Comparison of ENCODE assay signal across 35 cellular contexts in genomic region chr6:124996411-124996810, GRCh38. TPM values are rescaled to one million over a fixed set of nuclear protein-coding genes. Genes with fewer than 3 reads are reported as not detected.
"Had no signal": no experiment of that assay in that cellular context is flagged by ENCODE, and none has a peak within 500 bp of the region (broad histone marks: within the 10 kb centered on the region; RNA-seq: fewer than 3 reads in every experiment).

No MANE protein-coding gene starts in this region.

- DNase-seq: activated B cell treated with CpG ODN at 0.5 μM for 24 hours; activated CD4-positive, alpha-beta T cell treated with anti-CD3 and anti-CD28 coated beads for 4 hours; activated CD4-positive, alpha-beta T cell treated with anti-CD3 and anti-CD28 coated beads, Interleukin-2, amount 50 U/mL, for 4 hours; activated CD4-positive, CD25-positive, alpha-beta regulatory T cell treated with anti-CD3 and anti-CD28 coated beads, Interleukin-2, amount 50 U/mL, for 72 hours; activated CD8-positive, alpha-beta T cell treated with anti-CD3 and anti-CD28 coated beads for 36 hours; activated effector memory CD4-positive, alpha-beta T cell treated with anti-CD3 and anti-CD28 coated beads, Interleukin-2, amount 50 U/mL, for 16 hours; activated naive CD4-positive, alpha-beta T cell; activated naive CD8-positive, alpha-beta T cell treated with anti-CD3 and anti-CD28 coated beads, Interleukin-2, amount 10 ng/mL, durations not matched to agents 7 days and 5 days; activated T-cell treated with anti-CD3 and anti-CD28 coated beads, Interleukin-2, amount 50 U/mL, for 1 hour; activated T-cell treated with anti-CD3 and anti-CD28 coated beads, Interleukin-2, amount 50 U/mL, for 72 hours; amygdala; MM.1S; MV-4-11; NCI-H1092 treated with DMSO at 0.1 percent for 48 hours; NCI-H1417; NCI-H146; NCI-H187; NCI-H2029 treated with DMSO at 0.1 percent for 48 hours; NCI-H2107; NCI-H226; NCI-H446 treated with DMSO at 0.1 percent for 48 hours; NCI-H524; SIG-M5; T-helper 1 cell; T-helper 2 cell; T-helper 9 cell had no signal

- ATAC-seq: activated CD8-positive, alpha-beta T cell treated with anti-CD3 and anti-CD28 coated beads for 36 hours; activated T-cell treated with anti-CD3 and anti-CD28 coated beads, Interleukin-2, amount 50 U/mL, for 72 hours; activated T-helper 17 cell treated with anti-CD3 and anti-CD28 coated beads, Interleukin-2, amount 50 U/mL, for 72 hours; Right ventricle myocardium inferior; SK-N-SH treated with all-trans-retinoic acid at 6 μM for 48 hours had no signal

- H3K4me3 Mint-ChIP-seq: activated B cell treated with CpG ODN at 0.5 μM for 24 hours; activated CD8-positive, alpha-beta T cell treated with anti-CD3 and anti-CD28 coated beads for 36 hours; activated naive CD4-positive, alpha-beta T cell treated with anti-CD3 and anti-CD28 coated beads, Interleukin-2, amount 50 U/mL, for 24 hours; activated naive CD8-positive, alpha-beta T cell treated with anti-CD3 and anti-CD28 coated beads, Interleukin-2, amount 10 ng/mL, durations not matched to agents 7 days and 5 days; activated T-cell treated with anti-CD3 and anti-CD28 coated beads, Interleukin-2, amount 50 U/mL, for 72 hours; activated T-helper 17 cell treated with anti-CD3 and anti-CD28 coated beads, Interleukin-2, amount 50 U/mL, for 72 hours had no signal

- H3K27ac Mint-ChIP-seq: activated B cell treated with CpG ODN at 0.5 μM for 24 hours; activated CD8-positive, alpha-beta T cell treated with anti-CD3 and anti-CD28 coated beads for 36 hours; activated naive CD4-positive, alpha-beta T cell treated with anti-CD3 and anti-CD28 coated beads, Interleukin-2, amount 50 U/mL, for 24 hours; activated naive CD8-positive, alpha-beta T cell treated with anti-CD3 and anti-CD28 coated beads, Interleukin-2, amount 10 ng/mL, durations not matched to agents 7 days and 5 days; activated T-cell treated with anti-CD3 and anti-CD28 coated beads, Interleukin-2, amount 50 U/mL, for 72 hours; activated T-helper 17 cell treated with anti-CD3 and anti-CD28 coated beads, Interleukin-2, amount 50 U/mL, for 72 hours had no signal

- FAIRE-seq: RCC 7860 had no signal

- H3K27ac ChIP-seq: ascending aorta, KMS-11, RWPE1, VCaP had no signal

- H3K9me3 ChIP-seq: ascending aorta had no signal

- H3K4me1 Mint-ChIP-seq: activated B cell treated with CpG ODN at 0.5 μM for 24 hours; activated naive CD4-positive, alpha-beta T cell treated with anti-CD3 and anti-CD28 coated beads, Interleukin-2, amount 50 U/mL, for 24 hours; activated naive CD8-positive, alpha-beta T cell treated with anti-CD3 and anti-CD28 coated beads, Interleukin-2, amount 10 ng/mL, durations not matched to agents 7 days and 5 days; activated T-helper 17 cell treated with anti-CD3 and anti-CD28 coated beads, Interleukin-2, amount 50 U/mL, for 72 hours had no signal

- H3K9ac ChIP-seq: KMS-11 had no signal

- H3K27me3 Mint-ChIP-seq: activated B cell treated with CpG ODN at 0.5 μM for 24 hours; activated CD8-positive, alpha-beta T cell treated with anti-CD3 and anti-CD28 coated beads for 36 hours; activated naive CD4-positive, alpha-beta T cell treated with anti-CD3 and anti-CD28 coated beads, Interleukin-2, amount 50 U/mL, for 24 hours had no signal

- H3K27me3 ChIP-seq: ascending aorta had no signal

- H3K36me3 Mint-ChIP-seq: activated naive CD4-positive, alpha-beta T cell treated with anti-CD3 and anti-CD28 coated beads, Interleukin-2, amount 50 U/mL, for 24 hours; activated naive CD8-positive, alpha-beta T cell treated with anti-CD3 and anti-CD28 coated beads, Interleukin-2, amount 10 ng/mL, durations not matched to agents 7 days and 5 days had no signal

- H3K36me3 ChIP-seq: ascending aorta had no signal

- H3K4me2 ChIP-seq: KMS-11 had no signal

- H3K9me3 Mint-ChIP-seq: activated B cell treated with CpG ODN at 0.5 μM for 24 hours; activated CD8-positive, alpha-beta T cell treated with anti-CD3 and anti-CD28 coated beads for 36 hours; activated naive CD4-positive, alpha-beta T cell treated with anti-CD3 and anti-CD28 coated beads, Interleukin-2, amount 50 U/mL, for 24 hours; activated naive CD8-positive, alpha-beta T cell treated with anti-CD3 and anti-CD28 coated beads, Interleukin-2, amount 10 ng/mL, durations not matched to agents 7 days and 5 days; activated T-cell treated with anti-CD3 and anti-CD28 coated beads, Interleukin-2, amount 50 U/mL, for 72 hours; activated T-helper 17 cell treated with anti-CD3 and anti-CD28 coated beads, Interleukin-2, amount 50 U/mL, for 72 hours had no signal

- H3K4me3 ChIP-seq: ascending aorta had no signal

RNA-seq across cellular contexts. Expression of gene RNF217, which starts 34.2 kb away (rescaled TPM):
- total RNA-seq: activated B cell treated with CpG ODN at 0.5 μM for 24 hours had no signal
